ENCODE assay signal across 14 cellular contexts in genomic region chr19:38770951-38771279, GRCh38. TPM values are rescaled to one million over a fixed set of nuclear protein-coding genes. Genes with fewer than 3 reads are reported as not detected.
DNase-seq lines count a peak whose midpoint lies in the region; ATAC-seq, FAIRE-seq and TF ChIP-seq lines count a peak whose summit lies in the region.
"Not testable (repeated sequence)": the region's sequence is repeated elsewhere in the genome, so short reads cannot be mapped to it uniquely, and the experiment has no call there.
"Had no signal": no experiment of that assay in that cellular context is flagged by ENCODE, and none has a peak within 500 bp of the region (broad histone marks: within the 10 kb centered on the region; RNA-seq: fewer than 3 reads in every experiment).

No MANE protein-coding gene starts in this region.

- not testable (repeated sequence) for H3K36me3 Mint-ChIP-seq in activated CD8-positive, alpha-beta T cell treated with anti-CD3 and anti-CD28 coated beads for 36 hours (ENCODE audit: low read depth)

- not testable (repeated sequence) for H3K27ac Mint-ChIP-seq in activated CD8-positive, alpha-beta T cell treated with anti-CD3 and anti-CD28 coated beads for 36 hours

- H3K4me3 ChIP-seq in A549 = not testable (repeated sequence)
- peak overlapping the region; percentile 26 for H3K4me3 ChIP-seq in choroid plexus epithelial cell (ENCODE audit: low read depth, low read length)

- not testable (repeated sequence) for TF ChIP-seq EP300 in A549 (IDR thresholded peaks at IDR 0.05)

- POLR2A ChIA-PET in A549 (lab: Yijun Ruan, JAX); activated CD8-positive, alpha-beta T cell treated with anti-CD3 and anti-CD28 coated beads for 36 hours (lab: Charles Lee): not testable (repeated sequence)

- not testable (repeated sequence) for H3K9me3 ChIP-seq in A549

- H3K27me3 Mint-ChIP-seq in activated CD8-positive, alpha-beta T cell treated with anti-CD3 and anti-CD28 coated beads for 36 hours = not testable (repeated sequence)

- H3K4me1 Mint-ChIP-seq in activated CD8-positive, alpha-beta T cell treated with anti-CD3 and anti-CD28 coated beads for 36 hours (ENCODE audit: low read depth) = not testable (repeated sequence)

- TF ChIP-seq RAD21 in A549 (conservative IDR thresholded peaks at IDR 0.05 in 1 of 2, IDR thresholded peaks at IDR 0.05 in 1 of 2) = not testable (repeated sequence)

- 95% methylated on average over 1 of the region's 22 CpGs for WGBS in A549 (ENCODE audit: missing lambda C conversion rate)

- CTCF ChIA-PET in A549 (lab: Yijun Ruan, JAX); activated CD8-positive, alpha-beta T cell treated with anti-CD3 and anti-CD28 coated beads for 36 hours (lab: Charles Lee): not testable (repeated sequence)

- DNase-seq in A549 (ENCODE audit: low read depth in 1 of 2, low spot score in 1 of 2); GM19239 (ENCODE audit: insufficient read length, low spot score); activated CD8-positive, alpha-beta T cell treated with anti-CD3 and anti-CD28 coated beads for 36 hours; choroid plexus epithelial cell (ENCODE audit: low read depth); omental fat pad (ENCODE audit: low spot score): not testable (repeated sequence)

- not testable (repeated sequence) for TF ChIP-seq POLR2A in A549 (IDR thresholded peaks at IDR 0.05; ENCODE audit: low read length)

- FAIRE-seq in A549 (lab: Jason Lieb, UNC) (peak; percentile 88), GM19239 (lab: Jason Lieb, UNC) (peak; percentile 99), islet of Langerhans (lab: Jason Lieb, UNC) (peak; percentile 86)

- not testable (repeated sequence) for H3K4me1 ChIP-seq in A549

- H3K27ac ChIP-seq in A549 = not testable (repeated sequence)

- H3K4me2 ChIP-seq in A549 = not testable (repeated sequence)

- not testable (repeated sequence) for TF ChIP-seq CTCF in A549 (IDR thresholded peaks at IDR 0.05); activated CD8-positive, alpha-beta T cell treated with anti-CD3 and anti-CD28 coated beads for 36 hours (IDR thresholded peaks at IDR 0.05); choroid plexus epithelial cell (conservative IDR thresholded peaks at IDR 0.05; ENCODE audit: low read depth, low read length); omental fat pad (IDR thresholded peaks at IDR 0.05)

- intact Hi-C loops in activated CD8-positive, alpha-beta T cell treated with anti-CD3 and anti-CD28 coated beads for 36 hours (cut with micrococcal nuclease) = not testable (repeated sequence)

- not testable (repeated sequence) for H3K9me3 Mint-ChIP-seq in activated CD8-positive, alpha-beta T cell treated with anti-CD3 and anti-CD28 coated beads for 36 hours

- ATAC-seq in A549 (peak; percentile 26 to 61; a peak in 3 of 6 replicates), HG02678 (IDR thresholded peaks at IDR 0.05; ENCODE audit: unreplicated experiment) (peak; percentile 70), HG03432 (IDR thresholded peaks at IDR 0.05; ENCODE audit: unreplicated experiment) (peak; percentile 53), omental fat pad (ENCODE audit: low FRiP score) (peak; percentile 71)
- peak; percentile 85 for ATAC-seq in activated CD8-positive, alpha-beta T cell treated with anti-CD3 and anti-CD28 coated beads for 36 hours

- not testable (repeated sequence) for H3K4me3 Mint-ChIP-seq in activated CD8-positive, alpha-beta T cell treated with anti-CD3 and anti-CD28 coated beads for 36 hours

RNA-seq across cellular contexts. Expression of gene LGALS7, which starts 2.4 kb away (rescaled TPM):
- not detected in 2 replicates for polyA plus RNA-seq in A549 (2011; rRNA removed)
- polyA plus RNA-seq in A549 (2012; cell fraction: cytosol; rRNA removed) = 0.19 TPM in 1 of 2 replicates, not detected in the other
- polyA plus RNA-seq in A549 (2012; cell fraction: nucleus; rRNA removed) = not detected in 2 replicates
- not detected in 3 replicates for polyA plus RNA-seq in A549 (2017; fragmentation: RNase III; extraction: RNeasy Plus Mini Kit Qiagen cat#74134 plus additional on column Dnase treatment)
- not detected in 2 replicates for polyA minus RNA-seq in A549 (2011; rRNA and poly(A)+ RNA removed)
- total RNA-seq in activated CD8-positive, alpha-beta T cell treated with anti-CD3 and anti-CD28 coated beads for 36 hours = not detected
- total RNA-seq in omental fat pad = not detected
- total RNA-seq: activated CD4-positive, alpha-beta memory T cell treated with anti-CD3 and anti-CD28 coated beads, Interleukin-2, amount 10 ng/mL, durations not matched to agents 7 days and 5 days; fibroblast of villous mesenchyme; lung microvascular endothelial cell had no signal
- polyA plus RNA-seq: IgD-negative memory B cell had no signal

RNA-seq across cellular contexts. Expression of gene LGALS7B, which starts 18.1 kb away (rescaled TPM):
- polyA plus RNA-seq in A549 (2011; rRNA removed) (0.27 TPM in 1 of 2 replicates, not detected in the other), A549 (2017; fragmentation: RNase III; extraction: RNeasy Plus Mini Kit Qiagen cat#74134 plus additional on column Dnase treatment) (not detected in 3 replicates)
- polyA plus RNA-seq in A549 (2012; cell fraction: cytosol; rRNA removed) = 0.25 and 0.38 TPM in 2 replicates
- polyA plus RNA-seq in A549 (2012; cell fraction: nucleus; rRNA removed) = 0.29 TPM in 1 of 2 replicates, not detected in the other
- polyA minus RNA-seq in A549 (2011; rRNA and poly(A)+ RNA removed) = not detected in 2 replicates
- total RNA-seq in activated CD8-positive, alpha-beta T cell treated with anti-CD3 and anti-CD28 coated beads for 36 hours = not detected
- not detected for total RNA-seq in omental fat pad
- total RNA-seq: activated CD4-positive, alpha-beta memory T cell treated with anti-CD3 and anti-CD28 coated beads, Interleukin-2, amount 10 ng/mL, durations not matched to agents 7 days and 5 days; dorsolateral prefrontal cortex; fibroblast of villous mesenchyme; lung microvascular endothelial cell; occipital lobe had no signal
- polyA plus RNA-seq: IgD-negative memory B cell had no signal

RNA-seq across cellular contexts. Expression of gene CAPN12, which starts 26.6 kb away (rescaled TPM):
- polyA plus RNA-seq in A549 (2011; rRNA removed) (10.0 and 12.3 TPM in 2 replicates), A549 (2017; fragmentation: RNase III; extraction: RNeasy Plus Mini Kit Qiagen cat#74134 plus additional on column Dnase treatment) (8.6 to 11.7 TPM (median 11.0 TPM) in 3 replicates)
- polyA plus RNA-seq in A549 (2012; cell fraction: cytosol; rRNA removed) = 10.0 and 10.2 TPM in 2 replicates
- polyA plus RNA-seq in A549 (2012; cell fraction: nucleus; rRNA removed) = 33.2 and 34.8 TPM in 2 replicates
- 3.2 and 7.1 TPM in 2 replicates for polyA minus RNA-seq in A549 (2011; rRNA and poly(A)+ RNA removed)
- total RNA-seq in activated CD8-positive, alpha-beta T cell treated with anti-CD3 and anti-CD28 coated beads for 36 hours = 10 to 100 TPM; 19.6 to 22.7 TPM
- 1 to 10 TPM; 1.0 to 2.5 (median 1.4) TPM for total RNA-seq in omental fat pad
- total RNA-seq: occipital lobe had no signal

RNA-seq across cellular contexts. Expression of gene LGALS4, which starts 41.8 kb away (rescaled TPM):
- polyA plus RNA-seq in A549 (2011; rRNA removed) (2.5 and 3.3 TPM in 2 replicates), A549 (2017; fragmentation: RNase III; extraction: RNeasy Plus Mini Kit Qiagen cat#74134 plus additional on column Dnase treatment) (0.38 to 0.94 TPM (median 0.84 TPM) in 3 replicates)
- 0.87 and 1.2 TPM in 2 replicates for polyA plus RNA-seq in A549 (2012; cell fraction: cytosol; rRNA removed)
- 4.4 and 6.3 TPM in 2 replicates for polyA plus RNA-seq in A549 (2012; cell fraction: nucleus; rRNA removed)
- polyA minus RNA-seq in A549 (2011; rRNA and poly(A)+ RNA removed) = 1.7 and 2.4 TPM in 2 replicates
- total RNA-seq in activated CD8-positive, alpha-beta T cell treated with anti-CD3 and anti-CD28 coated beads for 36 hours = under 1 TPM; 0.29 to 0.72 TPM
- 1 to 10 TPM in 1 of 4 donors, under 1 TPM in 1, not detected in 2; 0.46 to 1.6 TPM for total RNA-seq in omental fat pad
- total RNA-seq: lung microvascular endothelial cell had no signal
- polyA plus RNA-seq: IgD-negative memory B cell had no signal

Comparison
In these comparisons a context has a peak if more than half of its experiments do, and no peak if none do; other contexts are left out.
1. RNA of gene CAPN12, which starts 26.6 kb away (total RNA-seq): 19.6 to 22.7 TPM in activated CD8-positive, alpha-beta T cell treated with anti-CD3 and anti-CD28 coated beads for 36 hours; 1.0 to 2.5 TPM in omental fat pad; every median in the first group is over 4 times any median in the second.
2. Peak in every context shown above with its lines, with median percentiles within 50 percentile points of each other: ATAC-seq.